Comparison of ENCODE assay signal across 8 cellular contexts in genomic region chr12:112130461-112130998, GRCh38. TPM values are rescaled to one million over a fixed set of nuclear protein-coding genes. Genes with fewer than 3 reads are reported as not detected.
DNase-seq lines count a peak whose midpoint lies in the region; ATAC-seq and TF ChIP-seq lines count a peak whose summit lies in the region.

No MANE protein-coding gene starts in this region.

- H3K36me3 ChIP-seq in SK-N-MC (ENCODE audit: insufficient read depth, low read length) (peaks cover 14% of the 10 kb centered on the region), right atrium auricular region (peaks cover 10% of the 10 kb centered on the region), suprapubic skin (peaks cover 11% of the 10 kb centered on the region), mammary epithelial cell (ENCODE audit: insufficient read depth, low read length) (peaks cover 4% of the 10 kb centered on the region), neuronal stem cell (replicated peaks in 1 of 2; ENCODE audit: control insufficient read depth in 2 of 2, insufficient read depth in 2 of 2, low read length in 2 of 2) (peaks cover 4 to 29% of the 10 kb centered on the region in 2 donors)

- TF ChIP-seq EP300 in suprapubic skin (IDR thresholded peaks at IDR 0.05) = no peak

- peaks cover 43% of the 10 kb centered on the region for H3K79me2 ChIP-seq in mammary epithelial cell (ENCODE audit: insufficient read depth, low read length)

- H2BK120ac ChIP-seq in neuronal stem cell (ENCODE audit: low read depth, low read length) = no peak overlapping the region

- H3K9me3 ChIP-seq in SK-N-MC (ENCODE audit: low read depth, low read length) (no peaks in the 10 kb centered on the region), right atrium auricular region (no peaks in the 10 kb centered on the region), suprapubic skin (no peaks in the 10 kb centered on the region), mammary epithelial cell (replicated peaks; ENCODE audit: insufficient read depth, low read length) (no peaks in the 10 kb centered on the region), neuronal stem cell (replicated peaks in 1 of 2; ENCODE audit: control insufficient read depth in 2 of 2, insufficient read depth in 1 of 2, low read depth in 1 of 2, low read length in 2 of 2) (no peaks in the 10 kb centered on the region)

- ATAC-seq in GM18498 (IDR thresholded peaks at IDR 0.05; ENCODE audit: unreplicated experiment) (peak; percentile 63), HG02884 (IDR thresholded peaks at IDR 0.05; ENCODE audit: unreplicated experiment) (peak; percentile 56)

- no TSS peak for BruUV-seq in mammary epithelial cell (replicated peaks; lab: Mats Ljungman, UMichigan)

- no peak overlapping the region for H3K18ac ChIP-seq in neuronal stem cell (ENCODE audit: low read length)

- no peak overlapping the region for H2AFZ ChIP-seq in mammary epithelial cell (ENCODE audit: low read depth, low read length)
- H2AFZ ChIP-seq in neuronal stem cell (ENCODE audit: low read length) = no peak overlapping the region

- H3K23ac ChIP-seq in neuronal stem cell (ENCODE audit: low read depth, low read length, poor library complexity) = no peak overlapping the region

- intact Hi-C loops in mammary epithelial cell (cut with micrococcal nuclease) = no loop called here

- dilution Hi-C loops in mammary epithelial cell (cut with HindIII; ENCODE audit: low sequenced_read_pairs) = no loop called here

- TF ChIP-seq POLR2A in suprapubic skin (IDR thresholded peaks at IDR 0.05) = no peak

- DNase-seq in SK-N-MC (ENCODE audit: low read depth, low spot score) = peak; percentile 83
- no peak for DNase-seq in right atrium auricular region (ENCODE audit: low spot score)
- DNase-seq in suprapubic skin (ENCODE audit: low spot score in 2 of 2) = no peak
- DNase-seq in mammary epithelial cell = no peak
- no peak for DNase-seq in DMS79 treated with DMSO at 0.1 percent for 48 hours (lab: John Stamatoyannopoulos, UW)
- DNase-seq in neuronal stem cell (ENCODE audit: low spot score) = no peak

- H3K4me1 ChIP-seq in right atrium auricular region (peaks cover 0 to 51% of the 10 kb centered on the region in 2 donors), suprapubic skin (peaks cover 89% of the 10 kb centered on the region), mammary epithelial cell (ENCODE audit: insufficient read depth, low read length) (peaks cover 5% of the 10 kb centered on the region), neuronal stem cell (ENCODE audit: control insufficient read depth in 2 of 2, insufficient read depth in 1 of 2, low read depth in 1 of 2, low read length in 2 of 2) (peaks cover 2 to 3% of the 10 kb centered on the region in 2 donors)

- H3K14ac ChIP-seq in neuronal stem cell (ENCODE audit: low read length) = no peak overlapping the region

- H2BK12ac ChIP-seq in neuronal stem cell (ENCODE audit: low read length) = no peak overlapping the region

- no peak overlapping the region for H3K4ac ChIP-seq in neuronal stem cell (ENCODE audit: low read length)

- no peak overlapping the region for H2AK5ac ChIP-seq in neuronal stem cell (ENCODE audit: low read depth, low read length)

- WGBS in suprapubic skin = 5% methylated on average over 2 of the region's 2 CpGs
- 76% methylated on average over 2 of the region's 2 CpGs for WGBS in mammary epithelial cell (ENCODE audit: low coverage, missing lambda C conversion rate)
- no CpG with 5 or more reads among the region's 2 CpGs for WGBS in neuronal stem cell (ENCODE audit: extremely low coverage in 2 of 2, insufficient read length in 2 of 2, insufficient replicate concordance in 1 of 2), 2 donors

- TF ChIP-seq CTCF in right atrium auricular region (IDR thresholded peaks at IDR 0.05) = no peak
- no peak for TF ChIP-seq CTCF in suprapubic skin (IDR thresholded peaks at IDR 0.05)
- TF ChIP-seq CTCF in mammary epithelial cell (conservative IDR thresholded peaks at IDR 0.05 in 1 of 2, IDR thresholded peaks at IDR 0.05 in 1 of 2; ENCODE audit: extremely low read depth in 1 of 2, insufficient read depth in 1 of 2, low read depth in 1 of 2, low read length in 2 of 2) = no peak

- peak overlapping the region; percentile 37 for H3K9ac ChIP-seq in SK-N-MC (ENCODE audit: insufficient read length)
- H3K9ac ChIP-seq in mammary epithelial cell (ENCODE audit: insufficient read depth, low read length) = no peak overlapping the region
- H3K9ac ChIP-seq in neuronal stem cell (ENCODE audit: low read depth, low read length, poor library complexity) = no peak overlapping the region

- in situ Hi-C loops in mammary epithelial cell (cut with MboI; ENCODE audit: low sequenced_read_pairs in 2 of 2) = no loop called here

- H2BK15ac ChIP-seq in neuronal stem cell (ENCODE audit: low read length) = no peak overlapping the region

- peak overlapping the region; percentile 62 for H3K4me3 ChIP-seq in SK-N-MC
- H3K4me3 ChIP-seq in right atrium auricular region = peak overlapping the region in 1 of 2 donors; percentile 5
- H3K4me3 ChIP-seq in suprapubic skin = peak overlapping the region; percentile 10
- H3K4me3 ChIP-seq in mammary epithelial cell (replicated peaks in 1 of 3; ENCODE audit: insufficient read depth in 1 of 3, low read depth in 2 of 3, low read length in 3 of 3) = no peak overlapping the region
- no peak overlapping the region for H3K4me3 ChIP-seq in neuronal stem cell (ENCODE audit: low read length in 2 of 2)

- H4K91ac ChIP-seq in neuronal stem cell (ENCODE audit: low read depth, low read length, poor library complexity) = no peak overlapping the region

- H3K27ac ChIP-seq in SK-N-MC (peak overlapping the region; percentile 87), right atrium auricular region (peak overlapping the region; percentile 26 to 54), suprapubic skin (peak overlapping the region; percentile 73), mammary epithelial cell (ENCODE audit: insufficient read depth, low read depth, low read length) (no peak overlapping the region), neuronal stem cell (replicated peaks; ENCODE audit: low read length) (no peak overlapping the region)

- no peaks in the 10 kb centered on the region for H3K79me1 ChIP-seq in neuronal stem cell (ENCODE audit: low read depth, low read length)

- no peak overlapping the region for H4K8ac ChIP-seq in neuronal stem cell (ENCODE audit: low read depth, low read length)

- H2BK5ac ChIP-seq in neuronal stem cell (ENCODE audit: low read length) = no peak overlapping the region

- CTCF ChIA-PET in mammary epithelial cell (lab: Charles Lee; ENCODE audit: low non-redundant PET) = no interaction called here

- H3K4me2 ChIP-seq in mammary epithelial cell (ENCODE audit: insufficient read depth, low read depth, low read length) = no peak overlapping the region
- H3K4me2 ChIP-seq in neuronal stem cell (ENCODE audit: insufficient read depth, low read length, poor library complexity, severe bottlenecking) = no peak overlapping the region

- H3K27me3 ChIP-seq in right atrium auricular region (no peaks in the 10 kb centered on the region), suprapubic skin (no peaks in the 10 kb centered on the region), mammary epithelial cell (ENCODE audit: insufficient read depth, low read length) (no peaks in the 10 kb centered on the region), neuronal stem cell (ENCODE audit: control insufficient read depth in 3 of 3, insufficient read depth in 3 of 3, low read depth in 1 of 3, low read length in 3 of 3) (no peaks in the 10 kb centered on the region)

- H4K20me1 ChIP-seq in mammary epithelial cell (ENCODE audit: insufficient read depth, low read length) = no peaks in the 10 kb centered on the region

RNA-seq across cellular contexts. Expression of gene TRAFD1, which starts 5.2 kb away (rescaled TPM):
- 10 to 100 TPM; 17.9 to 26.5 TPM for total RNA-seq in right atrium auricular region
- total RNA-seq in suprapubic skin = 10 to 100 TPM; 44.6 to 88.1 (median 54.6) TPM
- 10 to 100 TPM; 20.0 to 32.3 TPM for total RNA-seq in mammary epithelial cell
- polyA plus RNA-seq in mammary epithelial cell = 16.2 TPM
- polyA minus RNA-seq in mammary epithelial cell = 16.5 TPM
- polyA plus RNA-seq in neuronal stem cell (2013, experiment 1 of 2) = 21.1 TPM
- polyA plus RNA-seq in neuronal stem cell (2013, experiment 2 of 2) = 21.0 TPM

RNA-seq across cellular contexts. Expression of gene NAA25, which starts 21.9 kb away (rescaled TPM):
- total RNA-seq in right atrium auricular region = 10 to 100 TPM in 1 of 2 donors, 1 to 10 TPM in 1; 8.8 to 11.2 TPM
- 10 to 100 TPM; 21.1 to 68.6 (median 29.0) TPM for total RNA-seq in suprapubic skin
- total RNA-seq in mammary epithelial cell = 10 to 100 TPM; 23.7 to 37.0 TPM
- 13.0 TPM for polyA plus RNA-seq in mammary epithelial cell
- 25.7 TPM for polyA minus RNA-seq in mammary epithelial cell
- polyA plus RNA-seq in neuronal stem cell (2013, experiment 1 of 2) = 19.7 TPM
- 22.6 TPM for polyA plus RNA-seq in neuronal stem cell (2013, experiment 2 of 2)

Comparison
In these comparisons a context has a peak if more than half of its experiments do, and no peak if none do; other contexts are left out.
1. H3K27ac ChIP-seq: peak in SK-N-MC (single experiment), right atrium auricular region (2 of 2) and suprapubic skin (single experiment); none in mammary epithelial cell (single experiment) and neuronal stem cell (single experiment).
2. H3K4me3 ChIP-seq: peak in SK-N-MC (single experiment) and suprapubic skin (single experiment); none in mammary epithelial cell (0 of 3) and neuronal stem cell (0 of 2).